ENCODE assay signal across 8 cellular contexts in the genomic region with DNA sequence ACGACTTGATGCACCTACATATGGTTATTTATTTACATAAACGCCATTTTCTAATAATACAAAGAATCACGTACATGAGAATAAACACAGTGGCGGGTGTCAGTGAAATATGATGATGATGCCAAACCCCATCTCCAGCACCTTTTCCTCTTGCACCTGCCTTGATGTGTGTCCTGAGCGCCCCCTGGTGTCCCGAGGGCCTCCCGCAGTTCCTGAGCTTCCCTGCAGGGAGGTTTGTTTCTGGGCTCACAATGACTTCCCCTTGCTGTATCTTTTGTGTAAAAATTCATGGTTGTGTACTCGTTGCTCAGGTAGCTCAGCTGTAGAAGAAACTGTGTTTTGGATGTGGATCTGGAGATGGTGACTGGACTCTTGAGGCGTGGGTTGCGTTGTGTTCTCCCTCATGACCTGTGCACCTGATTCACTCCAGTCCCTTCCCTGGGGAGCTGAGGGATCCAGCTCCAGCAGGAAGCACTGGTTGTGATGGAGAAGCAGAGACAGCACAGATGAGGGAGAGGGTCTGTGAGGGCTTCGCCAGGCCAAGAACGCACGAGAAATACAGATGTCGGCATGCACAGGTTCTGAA.
DNase-seq lines count a peak whose midpoint lies in the region; ATAC-seq and TF ChIP-seq lines count a peak whose summit lies in the region.

No MANE protein-coding gene starts in this region.

- H3K4me3 ChIP-seq in liver (ENCODE audit: low read depth in 1 of 3, low read length in 3 of 3), result no peak overlapping the region

- peaks cover 55% of the 10 kb centered on the region for H3K9me3 Mint-ChIP-seq in osteocyte (ENCODE audit: unreplicated experiment)

- H3K27me3 ChIP-seq in liver (ENCODE audit: control insufficient read depth in 4 of 4, insufficient read depth in 4 of 4, low read length in 3 of 4), result peaks cover 0 to 4% (median 0%) of the 10 kb centered on the region in 4 donors

- H3K27me3 Mint-ChIP-seq in osteocyte (ENCODE audit: unreplicated experiment), result no peaks in the 10 kb centered on the region

- WGBS in liver, result 42% methylated on average over 14 of the region's 14 CpGs

- DNase-seq in GM13976 (ENCODE audit: low spot score), result peak; percentile 65
- DNase-seq in NCI-H526 (lab: John Stamatoyannopoulos, UW), result peak; percentile 51 to 82
- DNase-seq in activated CD8-positive, alpha-beta memory T cell treated with anti-CD3 and anti-CD28 coated beads for 24 hours, result peak; percentile 85
- DNase-seq in osteocyte (ENCODE audit: extremely low spot score, unreplicated experiment), result no peak
- DNase-seq in NCI-H1105 treated with DMSO at 0.1 percent for 48 hours (lab: John Stamatoyannopoulos, UW), result no peak
- DNase-seq in superior temporal gyrus (ENCODE audit: extremely low spot score), result no peak

- TF ChIP-seq CTCF in GM13976 (IDR thresholded peaks at IDR 0.05; ENCODE audit: borderline replicate concordance, control extremely low read depth, extremely low read depth, insufficient read depth, missing control alignments) (peak; percentile 73), liver (IDR thresholded peaks at IDR 0.05; ENCODE audit: low read depth, low read length, missing input control) (peak; percentile 36), osteocyte (IDR thresholded peaks at IDR 0.05) (no peak)

- no peak overlapping the region for H3K27ac ChIP-seq in liver (ENCODE audit: low read depth in 1 of 2, low read length in 2 of 2)

- peaks cover 0 to 5% (median 0%) of the 10 kb centered on the region in 4 donors for H3K4me1 ChIP-seq in liver (ENCODE audit: control insufficient read depth in 4 of 4, insufficient read depth in 4 of 4, low read length in 3 of 4)

- no peaks in the 10 kb centered on the region for H3K36me3 ChIP-seq in liver (ENCODE audit: control insufficient read depth in 4 of 4, insufficient read depth in 3 of 4, low read depth in 1 of 4, low read length in 3 of 4)

- peak in 1 of 2 donors; percentile 55 for TF ChIP-seq RAD21 in liver (IDR thresholded peaks at IDR 0.05)

- H3K4me3 Mint-ChIP-seq in osteocyte (ENCODE audit: unreplicated experiment), result no peak overlapping the region

- H3K9ac ChIP-seq in liver (ENCODE audit: low read depth in 1 of 2, low read length in 2 of 2), result no peak overlapping the region

- H3K27ac Mint-ChIP-seq in osteocyte (ENCODE audit: unreplicated experiment), result no peak overlapping the region

- H3K36me3 Mint-ChIP-seq in osteocyte (ENCODE audit: unreplicated experiment), result no peaks in the 10 kb centered on the region

- no peaks in the 10 kb centered on the region for H3K9me3 ChIP-seq in liver (ENCODE audit: control insufficient read depth in 4 of 4, low read length in 3 of 4)

- H3K4me1 Mint-ChIP-seq in osteocyte (ENCODE audit: unreplicated experiment), result no peaks in the 10 kb centered on the region

- ATAC-seq in GM21515 (IDR thresholded peaks at IDR 0.05; ENCODE audit: unreplicated experiment), result no peak

- in situ Hi-C loops in GM13976 (cut with MboI; ENCODE audit: low sequenced_read_pairs, unreplicated experiment), result no loop called here

TF ChIP-seq in liver, 16 proteins besides CTCF, POLR2A, EP300 and RAD21:
- no peak for TF ChIP-seq EGR1 (IDR thresholded peaks at IDR 0.05; ENCODE audit: low read depth in 2 of 2)
- TF ChIP-seq, protein P1, sequence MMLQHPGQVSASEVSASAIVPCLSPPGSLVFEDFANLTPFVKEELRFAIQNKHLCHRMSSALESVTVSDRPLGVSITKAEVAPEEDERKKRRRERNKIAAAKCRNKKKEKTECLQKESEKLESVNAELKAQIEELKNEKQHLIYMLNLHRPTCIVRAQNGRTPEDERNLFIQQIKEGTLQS (IDR thresholded peaks at IDR 0.05), result no peak
- TF ChIP-seq, protein P2, sequence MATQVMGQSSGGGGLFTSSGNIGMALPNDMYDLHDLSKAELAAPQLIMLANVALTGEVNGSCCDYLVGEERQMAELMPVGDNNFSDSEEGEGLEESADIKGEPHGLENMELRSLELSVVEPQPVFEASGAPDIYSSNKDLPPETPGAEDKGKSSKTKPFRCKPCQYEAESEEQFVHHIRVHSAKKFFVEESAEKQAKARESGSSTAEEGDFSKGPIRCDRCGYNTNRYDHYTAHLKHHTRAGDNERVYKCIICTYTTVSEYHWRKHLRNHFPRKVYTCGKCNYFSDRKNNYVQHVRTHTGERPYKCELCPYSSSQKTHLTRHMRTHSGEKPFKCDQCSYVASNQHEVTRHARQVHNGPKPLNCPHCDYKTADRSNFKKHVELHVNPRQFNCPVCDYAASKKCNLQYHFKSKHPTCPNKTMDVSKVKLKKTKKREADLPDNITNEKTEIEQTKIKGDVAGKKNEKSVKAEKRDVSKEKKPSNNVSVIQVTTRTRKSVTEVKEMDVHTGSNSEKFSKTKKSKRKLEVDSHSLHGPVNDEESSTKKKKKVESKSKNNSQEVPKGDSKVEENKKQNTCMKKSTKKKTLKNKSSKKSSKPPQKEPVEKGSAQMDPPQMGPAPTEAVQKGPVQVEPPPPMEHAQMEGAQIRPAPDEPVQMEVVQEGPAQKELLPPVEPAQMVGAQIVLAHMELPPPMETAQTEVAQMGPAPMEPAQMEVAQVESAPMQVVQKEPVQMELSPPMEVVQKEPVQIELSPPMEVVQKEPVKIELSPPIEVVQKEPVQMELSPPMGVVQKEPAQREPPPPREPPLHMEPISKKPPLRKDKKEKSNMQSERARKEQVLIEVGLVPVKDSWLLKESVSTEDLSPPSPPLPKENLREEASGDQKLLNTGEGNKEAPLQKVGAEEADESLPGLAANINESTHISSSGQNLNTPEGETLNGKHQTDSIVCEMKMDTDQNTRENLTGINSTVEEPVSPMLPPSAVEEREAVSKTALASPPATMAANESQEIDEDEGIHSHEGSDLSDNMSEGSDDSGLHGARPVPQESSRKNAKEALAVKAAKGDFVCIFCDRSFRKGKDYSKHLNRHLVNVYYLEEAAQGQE (IDR thresholded peaks at IDR 0.05), result no peak
- no peak for TF ChIP-seq FOXA1 (IDR thresholded peaks at IDR 0.05)
- TF ChIP-seq GABPA (IDR thresholded peaks at IDR 0.05 in 1 of 2, conservative IDR thresholded peaks at IDR 0.05 in 1 of 2), result no peak
- TF ChIP-seq, protein P3, sequence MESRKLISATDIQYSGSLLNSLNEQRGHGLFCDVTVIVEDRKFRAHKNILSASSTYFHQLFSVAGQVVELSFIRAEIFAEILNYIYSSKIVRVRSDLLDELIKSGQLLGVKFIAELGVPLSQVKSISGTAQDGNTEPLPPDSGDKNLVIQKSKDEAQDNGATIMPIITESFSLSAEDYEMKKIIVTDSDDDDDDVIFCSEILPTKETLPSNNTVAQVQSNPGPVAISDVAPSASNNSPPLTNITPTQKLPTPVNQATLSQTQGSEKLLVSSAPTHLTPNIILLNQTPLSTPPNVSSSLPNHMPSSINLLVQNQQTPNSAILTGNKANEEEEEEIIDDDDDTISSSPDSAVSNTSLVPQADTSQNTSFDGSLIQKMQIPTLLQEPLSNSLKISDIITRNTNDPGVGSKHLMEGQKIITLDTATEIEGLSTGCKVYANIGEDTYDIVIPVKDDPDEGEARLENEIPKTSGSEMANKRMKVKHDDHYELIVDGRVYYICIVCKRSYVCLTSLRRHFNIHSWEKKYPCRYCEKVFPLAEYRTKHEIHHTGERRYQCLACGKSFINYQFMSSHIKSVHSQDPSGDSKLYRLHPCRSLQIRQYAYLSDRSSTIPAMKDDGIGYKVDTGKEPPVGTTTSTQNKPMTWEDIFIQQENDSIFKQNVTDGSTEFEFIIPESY (IDR thresholded peaks at IDR 0.05), result no peak
- TF ChIP-seq NR2F2 (IDR thresholded peaks at IDR 0.05), result no peak
- no peak for TF ChIP-seq HNF4A (conservative IDR thresholded peaks at IDR 0.05)
- no peak for TF ChIP-seq FOXA2 (IDR thresholded peaks at IDR 0.05)
- TF ChIP-seq TAF1 (conservative IDR thresholded peaks at IDR 0.05), result no peak
- TF ChIP-seq SP1 (IDR thresholded peaks at IDR 0.05), result no peak
- no peak for TF ChIP-seq YY1 (IDR thresholded peaks at IDR 0.05)
TF ChIP-seq in liver: peak in this region for 0.

Comparison
In these comparisons a context has a peak if more than half of its experiments do, and no peak if none do; other contexts are left out.
1. DNase-seq: peak in GM13976 (single experiment), NCI-H526 (2 of 2) and activated CD8-positive, alpha-beta memory T cell treated with anti-CD3 and anti-CD28 coated beads for 24 hours (single experiment); none in osteocyte (single experiment), NCI-H1105 treated with DMSO at 0.1 percent for 48 hours (single experiment) and superior temporal gyrus (single experiment).